ENCODE assay signal across 12 cellular contexts in the genomic region with DNA sequence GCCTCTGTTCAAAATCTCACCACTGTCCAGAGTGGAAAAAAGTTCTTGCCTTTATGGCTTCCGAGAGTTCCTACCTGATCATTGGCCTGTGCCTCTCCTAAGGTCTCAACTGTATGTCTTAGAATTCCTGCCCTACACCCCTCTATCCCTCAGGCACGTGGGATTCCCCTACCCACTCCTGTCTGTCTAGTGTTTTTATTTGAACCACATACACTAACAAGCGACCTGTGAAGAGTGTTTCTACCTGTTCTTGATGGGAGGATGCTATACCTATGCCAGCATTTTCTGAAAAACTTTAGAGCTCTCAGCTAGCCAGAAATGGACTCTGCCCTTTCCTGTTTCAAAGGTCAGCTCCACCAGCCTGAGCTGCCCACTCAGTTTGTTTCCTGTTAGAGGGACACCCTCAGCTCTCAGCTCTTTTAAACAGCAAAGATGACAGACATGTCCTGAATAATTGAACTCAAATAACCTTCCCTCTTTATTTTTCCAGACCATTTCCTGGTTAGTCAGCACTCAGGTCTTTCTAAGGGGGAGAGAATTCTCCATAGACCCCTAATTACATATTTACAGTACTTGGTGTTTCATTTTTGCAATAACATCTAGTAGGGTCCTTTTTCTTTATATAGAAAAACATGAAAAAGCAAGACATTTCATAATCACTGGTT.
DNase-seq lines count a peak whose midpoint lies in the region; ATAC-seq and TF ChIP-seq lines count a peak whose summit lies in the region.
"Had no signal": no experiment of that assay in that cellular context is flagged by ENCODE, and none has a peak within 500 bp of the region (broad histone marks: within the 10 kb centered on the region; RNA-seq: fewer than 3 reads in every experiment).

No MANE protein-coding gene starts in this region.

- no peak overlapping the region for H3K27ac Mint-ChIP-seq in T-cell

- H3K4me3 Mint-ChIP-seq in T-cell, result no peak overlapping the region
- H3K4me3 Mint-ChIP-seq: naive thymus-derived CD8-positive, alpha-beta T cell had no signal

- H3K36me3 ChIP-seq in lung (ENCODE audit: control insufficient read depth in 2 of 2, insufficient read depth in 2 of 2, low read length in 2 of 2) (no peaks in the 10 kb centered on the region), thyroid gland (no peaks in the 10 kb centered on the region), suprapubic skin (no peaks in the 10 kb centered on the region)
- H3K36me3 ChIP-seq: uterus had no signal

- DNase-seq in HT-29 (ENCODE audit: low spot score) (peak; percentile 76), cardiac fibroblast (ENCODE audit: low read depth in 2 of 2) (peak; percentile 39 to 41), lung (ENCODE audit: low spot score) (no peak), thyroid gland (peak; percentile 56 to 58), Kasumi-1 (lab: John Stamatoyannopoulos, UW) (no peak), T-cell (no peak), suprapubic skin (ENCODE audit: low spot score in 2 of 2) (no peak)
- DNase-seq: activated T-cell treated with anti-CD3 and anti-CD28 coated beads, Interleukin-2, amount 50 U/mL, for 48 hours; glutamatergic neuron; H7; naive thymus-derived CD8-positive, alpha-beta T cell; uterus had no signal

- H3K36me3 Mint-ChIP-seq in T-cell, result peaks cover 15% of the 10 kb centered on the region

- H3K27me3 ChIP-seq in lung (ENCODE audit: control insufficient read depth, insufficient read depth), result no peaks in the 10 kb centered on the region
- no peaks in the 10 kb centered on the region for H3K27me3 ChIP-seq in thyroid gland
- no peaks in the 10 kb centered on the region for H3K27me3 ChIP-seq in suprapubic skin
- H3K27me3 ChIP-seq: uterus had no signal

- peak in 1 of 2 donors; percentile 5 for TF ChIP-seq POLR2A in thyroid gland (IDR thresholded peaks at IDR 0.05)
- no peak for TF ChIP-seq POLR2A in suprapubic skin (IDR thresholded peaks at IDR 0.05)

- H3K4me3 ChIP-seq in cardiac fibroblast (replicated peaks in 1 of 2; ENCODE audit: low read depth in 2 of 2, low read length in 2 of 2), result no peak overlapping the region
- no peak overlapping the region for H3K4me3 ChIP-seq in lung
- H3K4me3 ChIP-seq in thyroid gland (replicated peaks in 1 of 3), result no peak overlapping the region
- H3K4me3 ChIP-seq in suprapubic skin, result no peak overlapping the region
- H3K4me3 ChIP-seq: uterus had no signal

- peak; percentile 54 for ATAC-seq in lung (ENCODE audit: insufficient read depth, low FRiP score)
- no peak for ATAC-seq in T-cell (replicated peaks in 1 of 4)
- ATAC-seq: naive thymus-derived CD8-positive, alpha-beta T cell had no signal

- TF ChIP-seq CTCF in cardiac fibroblast (IDR thresholded peaks at IDR 0.05; ENCODE audit: low read depth, low read length), result no peak
- no peak for TF ChIP-seq CTCF in lung (IDR thresholded peaks at IDR 0.05; ENCODE audit: control extremely low read depth, extremely low read depth)
- no peak for TF ChIP-seq CTCF in thyroid gland (IDR thresholded peaks at IDR 0.05)
- TF ChIP-seq CTCF in suprapubic skin (IDR thresholded peaks at IDR 0.05), result no peak

- POLR2A ChIA-PET in T-cell (lab: Charles Lee), result no interaction called here

- intact Hi-C loops in thyroid gland (cut with DNase I), result no loop called here

- no peaks in the 10 kb centered on the region for H3K9me3 Mint-ChIP-seq in T-cell
- H3K9me3 Mint-ChIP-seq: naive thymus-derived CD8-positive, alpha-beta T cell had no signal

- no peaks in the 10 kb centered on the region for H3K27me3 Mint-ChIP-seq in T-cell
- H3K27me3 Mint-ChIP-seq: naive thymus-derived CD8-positive, alpha-beta T cell had no signal

- no peaks in the 10 kb centered on the region for H3K4me1 Mint-ChIP-seq in T-cell

- WGBS in lung, 2 donors, result 58 to 73% methylated on average over 3 of the region's 3 CpGs
- WGBS in thyroid gland, 2 donors, result 17 to 18% methylated on average over 3 of the region's 3 CpGs
- 69% methylated on average over 3 of the region's 3 CpGs for WGBS in suprapubic skin

- H3K9me3 ChIP-seq in lung (ENCODE audit: control insufficient read depth in 2 of 2, insufficient read depth in 1 of 2, low read length in 1 of 2) (no peaks in the 10 kb centered on the region), thyroid gland (no peaks in the 10 kb centered on the region), suprapubic skin (no peaks in the 10 kb centered on the region)
- H3K9me3 ChIP-seq: uterus had no signal

- H3K27ac ChIP-seq in lung (ENCODE audit: low read depth in 1 of 2, low read length in 1 of 2) (peak overlapping the region; percentile 41 to 82), thyroid gland (peak overlapping the region; percentile 77 to 86 (median 86)), suprapubic skin (no peak overlapping the region)

- CTCF ChIA-PET in T-cell (lab: Charles Lee), result no interaction called here

- H3K4me1 ChIP-seq in lung (ENCODE audit: control insufficient read depth in 2 of 2, insufficient read depth in 2 of 2, low read length in 2 of 2) (peaks cover 12 to 20% of the 10 kb centered on the region in 2 donors), thyroid gland (peaks cover 18 to 49% of the 10 kb centered on the region in 2 donors), suprapubic skin (peaks cover 18% of the 10 kb centered on the region)

- no peak for TF ChIP-seq EP300 in suprapubic skin (IDR thresholded peaks at IDR 0.05)

Comparison
In these comparisons a context has a peak if more than half of its experiments do, and no peak if none do; other contexts are left out.
1. DNase-seq: peak in HT-29 (single experiment), cardiac fibroblast (2 of 2) and thyroid gland (2 of 2); none in lung (single experiment), Kasumi-1 (0 of 2), T-cell (0 of 34) and suprapubic skin (0 of 2).